Comparison of ENCODE assay signal across 8 cellular contexts in the genomic region with DNA sequence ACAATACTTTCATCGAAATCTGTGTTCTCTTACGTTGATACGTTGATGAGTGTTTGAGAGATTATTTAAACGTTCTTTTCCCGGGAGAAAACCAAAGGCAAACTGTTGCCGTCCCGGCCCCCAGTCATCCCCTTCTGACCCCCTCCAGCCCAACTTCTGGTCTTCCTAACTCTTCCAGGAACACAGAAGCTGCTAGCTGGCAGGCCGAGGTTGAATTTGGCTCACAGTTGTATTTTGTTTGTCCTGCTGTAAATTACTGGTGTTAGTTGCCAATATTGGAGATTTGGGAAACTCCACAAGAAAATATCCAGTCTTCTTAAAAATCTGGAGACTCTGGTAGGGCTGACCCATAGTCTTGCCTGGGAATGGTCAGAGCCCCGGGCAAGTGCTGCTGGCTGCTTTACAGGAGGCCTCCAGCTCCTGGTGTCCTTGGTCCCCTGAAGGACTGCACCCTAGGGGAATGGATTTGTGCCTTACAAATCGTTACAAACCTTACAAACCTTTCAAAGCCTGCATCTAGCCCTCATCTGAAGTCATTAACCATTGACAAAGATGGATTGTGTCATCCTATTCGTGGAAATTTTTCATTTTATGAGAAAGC.
DNase-seq lines count a peak whose midpoint lies in the region; ATAC-seq and TF ChIP-seq lines count a peak whose summit lies in the region.

No MANE protein-coding gene starts in this region.

- DNase-seq in iPS-NIHi11 (ENCODE audit: low spot score), result peak; percentile 17
- DNase-seq in retina, result peak; percentile 22
- DNase-seq in cerebellar cortex (ENCODE audit: low spot score), result no peak
- DNase-seq in GM19238 (ENCODE audit: insufficient read length, low spot score), result no peak

- ATAC-seq in GM19372 (IDR thresholded peaks at IDR 0.05; ENCODE audit: low read depth, unreplicated experiment) (peak; percentile 8), SK-N-SH treated with all-trans-retinoic acid at 6 μM for 48 hours (peak; percentile 54), GM21423 (IDR thresholded peaks at IDR 0.05; ENCODE audit: unreplicated experiment) (no peak), HG03460 (IDR thresholded peaks at IDR 0.05; ENCODE audit: unreplicated experiment) (no peak)

TF ChIP-seq in SK-N-SH treated with all-trans-retinoic acid at 6 μM for 48 hours, 23 proteins besides CTCF, POLR2A, EP300 and RAD21:
- TF ChIP-seq TOX (CRISPR knock-in tag; IDR thresholded peaks at IDR 0.05; ENCODE audit: borderline replicate concordance) (no peak), ISL1 (CRISPR knock-in tag; IDR thresholded peaks at IDR 0.05) (no peak), ZFP3 (CRISPR knock-in tag; IDR thresholded peaks at IDR 0.05) (no peak), SNAI2 (CRISPR knock-in tag; IDR thresholded peaks at IDR 0.05) (no peak), ARNTL (CRISPR knock-in tag; IDR thresholded peaks at IDR 0.05; ENCODE audit: borderline replicate concordance, low read depth) (no peak), ZC3H10 (CRISPR knock-in tag; IDR thresholded peaks at IDR 0.05) (no peak), ZNF8 (CRISPR knock-in tag; IDR thresholded peaks at IDR 0.05) (no peak), TCF4 (CRISPR knock-in tag; IDR thresholded peaks at IDR 0.05; ENCODE audit: borderline replicate concordance) (no peak)
- TF ChIP-seq, protein P1, sequence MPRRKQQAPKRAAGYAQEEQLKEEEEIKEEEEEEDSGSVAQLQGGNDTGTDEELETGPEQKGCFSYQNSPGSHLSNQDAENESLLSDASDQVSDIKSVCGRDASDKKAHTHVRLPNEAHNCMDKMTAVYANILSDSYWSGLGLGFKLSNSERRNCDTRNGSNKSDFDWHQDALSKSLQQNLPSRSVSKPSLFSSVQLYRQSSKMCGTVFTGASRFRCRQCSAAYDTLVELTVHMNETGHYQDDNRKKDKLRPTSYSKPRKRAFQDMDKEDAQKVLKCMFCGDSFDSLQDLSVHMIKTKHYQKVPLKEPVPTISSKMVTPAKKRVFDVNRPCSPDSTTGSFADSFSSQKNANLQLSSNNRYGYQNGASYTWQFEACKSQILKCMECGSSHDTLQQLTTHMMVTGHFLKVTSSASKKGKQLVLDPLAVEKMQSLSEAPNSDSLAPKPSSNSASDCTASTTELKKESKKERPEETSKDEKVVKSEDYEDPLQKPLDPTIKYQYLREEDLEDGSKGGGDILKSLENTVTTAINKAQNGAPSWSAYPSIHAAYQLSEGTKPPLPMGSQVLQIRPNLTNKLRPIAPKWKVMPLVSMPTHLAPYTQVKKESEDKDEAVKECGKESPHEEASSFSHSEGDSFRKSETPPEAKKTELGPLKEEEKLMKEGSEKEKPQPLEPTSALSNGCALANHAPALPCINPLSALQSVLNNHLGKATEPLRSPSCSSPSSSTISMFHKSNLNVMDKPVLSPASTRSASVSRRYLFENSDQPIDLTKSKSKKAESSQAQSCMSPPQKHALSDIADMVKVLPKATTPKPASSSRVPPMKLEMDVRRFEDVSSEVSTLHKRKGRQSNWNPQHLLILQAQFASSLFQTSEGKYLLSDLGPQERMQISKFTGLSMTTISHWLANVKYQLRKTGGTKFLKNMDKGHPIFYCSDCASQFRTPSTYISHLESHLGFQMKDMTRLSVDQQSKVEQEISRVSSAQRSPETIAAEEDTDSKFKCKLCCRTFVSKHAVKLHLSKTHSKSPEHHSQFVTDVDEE (CRISPR knock-in tag; IDR thresholded peaks at IDR 0.05), result no peak

Comparison
In these comparisons a context has a peak if more than half of its experiments do, and no peak if none do; other contexts are left out.
1. ATAC-seq: peak in GM19372 (single experiment) and SK-N-SH treated with all-trans-retinoic acid at 6 μM for 48 hours (single experiment); none in GM21423 (single experiment) and HG03460 (single experiment).
2. DNase-seq: peak in iPS-NIHi11 (single experiment) and retina (single experiment); none in cerebellar cortex (single experiment) and GM19238 (single experiment).